In genomic region chr10:119538632-119539358, GRCh38 we compare ENCODE assay signal across 10 cellular contexts. TPM values are rescaled to one million over a fixed set of nuclear protein-coding genes. Genes with fewer than 3 reads are reported as not detected.
DNase-seq lines count a peak whose midpoint lies in the region; ATAC-seq, FAIRE-seq and TF ChIP-seq lines count a peak whose summit lies in the region.
"Had no signal": no experiment of that assay in that cellular context is flagged by ENCODE, and none has a peak within 500 bp of the region (broad histone marks: within the 10 kb centered on the region; RNA-seq: fewer than 3 reads in every experiment).

No MANE protein-coding gene starts in this region.

- H3K27ac Mint-ChIP-seq in T-helper 17 cell: peak overlapping the region; percentile 93

- H3K79me2 ChIP-seq in K562 (ENCODE audit: control insufficient read depth, insufficient read depth, low read length): peaks cover 78% of the 10 kb centered on the region
- peaks cover 73% of the 10 kb centered on the region for H3K79me2 ChIP-seq in smooth muscle cell (ENCODE audit: low read depth)

- DNase-seq in T-helper 17 cell: no peak
- peak; percentile 33 to 85 (median 56) for DNase-seq in K562 (ENCODE audit: extremely low read depth in 1 of 4, low spot score in 3 of 4)
- no peak for DNase-seq in smooth muscle cell (lab: John Stamatoyannopoulos, UW; ENCODE audit: unreplicated experiment)
- DNase-seq in adrenal gland: no peak
- DNase-seq in NCI-H1436 treated with DMSO at 0.1 percent for 48 hours (lab: John Stamatoyannopoulos, UW): no peak
- no peak for DNase-seq in head of caudate nucleus

- H2AFZ ChIP-seq in K562 (ENCODE audit: low read depth, low read length): no peak overlapping the region
- H2AFZ ChIP-seq in smooth muscle cell (ENCODE audit: low read depth): no peak overlapping the region

- no peak for ATAC-seq in T-helper 17 cell
- ATAC-seq in K562: peak; percentile 44
- no peak for ATAC-seq in HG03439 (IDR thresholded peaks at IDR 0.05; ENCODE audit: unreplicated experiment)

- POLR2A ChIA-PET in K562 (lab: Yijun Ruan, JAX): interaction anchor here (0.7 to 1.7 kb wide), 6 partner anchors 9 to 93 kb away, joined by 3 to 5 read pairs (median 5); no protein-coding TSS in a partner anchor

- TF ChIP-seq RAD21 in K562 (CRISPR knock-in tag; conservative IDR thresholded peaks at IDR 0.05 in 1 of 2, IDR thresholded peaks at IDR 0.05 in 1 of 2): peak; percentile 13 to 47; a peak in 3 of 4 replicates

- in situ Hi-C loops in K562 (cut with MboI): no loop called here

- peaks cover 59% of the 10 kb centered on the region for H3K4me1 Mint-ChIP-seq in T-helper 17 cell

- H3K4me2 ChIP-seq in K562 (ENCODE audit: insufficient read depth, low read length) (peak overlapping the region; percentile 63), smooth muscle cell (peak overlapping the region; percentile 99)

- TF ChIP-seq POLR2A in K562 (conservative IDR thresholded peaks at IDR 0.05) (no peak), adrenal gland (IDR thresholded peaks at IDR 0.05) (no peak)

- no peaks in the 10 kb centered on the region for H3K27me3 ChIP-seq in K562 (ENCODE audit: control insufficient read depth in 2 of 2, insufficient read depth in 2 of 2, low read length in 2 of 2)
- H3K27me3 ChIP-seq in smooth muscle cell (ENCODE audit: low read depth): no peaks in the 10 kb centered on the region
- H3K27me3 ChIP-seq in adrenal gland: no peaks in the 10 kb centered on the region

- peak; percentile 41; the same call in 1 of the 2 replicates for TF ChIP-seq CTCF in GM12875 (IDR thresholded peaks at IDR 0.05; ENCODE audit: borderline replicate concordance, insufficient read depth, low read depth, low read length)
- peak; percentile 21 to 37 (median 34); a peak in 4 of 6 replicates for TF ChIP-seq CTCF in K562 (IDR thresholded peaks at IDR 0.05 in 2 of 3, conservative IDR thresholded peaks at IDR 0.05 in 1 of 3; ENCODE audit: insufficient read depth in 2 of 3, low read depth in 1 of 3, low read length in 3 of 3)
- no peak for TF ChIP-seq CTCF in smooth muscle cell (IDR thresholded peaks at IDR 0.05; ENCODE audit: borderline replicate concordance, insufficient read depth, poor library complexity, severe bottlenecking)
- TF ChIP-seq CTCF in adrenal gland (IDR thresholded peaks at IDR 0.05): no peak

- peak; percentile 88 for FAIRE-seq in K562 (lab: Jason Lieb, UNC)

- TF ChIP-seq EP300 in K562 (IDR thresholded peaks at IDR 0.05; ENCODE audit: low read length): peak; percentile 27; the same call in 1 of the 2 replicates

- H3K9me3 ChIP-seq in T-helper 17 cell (ENCODE audit: control insufficient read depth, low read length, poor library complexity, severe bottlenecking) (no peaks in the 10 kb centered on the region), K562 (replicated peaks; ENCODE audit: control insufficient read depth, insufficient read depth, low read depth, low read length) (no peaks in the 10 kb centered on the region), smooth muscle cell (replicated peaks; ENCODE audit: low read depth) (no peaks in the 10 kb centered on the region), adrenal gland (replicated peaks in 1 of 3) (no peaks in the 10 kb centered on the region)

- H3K27ac ChIP-seq in K562 (ENCODE audit: extremely low read depth, low read depth, low read length): peak overlapping the region; percentile 53; the same call in 2 of the 3 replicates
- H3K27ac ChIP-seq in smooth muscle cell (ENCODE audit: low read depth): no peak overlapping the region
- no peak overlapping the region for H3K27ac ChIP-seq in adrenal gland
- H3K27ac ChIP-seq: HL-60, SK-N-MC had no signal

- peak overlapping the region; percentile 80 for H3K4me3 Mint-ChIP-seq in T-helper 17 cell

- H3F3A ChIP-seq in smooth muscle cell (ENCODE audit: low read depth): no peaks in the 10 kb centered on the region

- H3K9me1 ChIP-seq in K562 (ENCODE audit: control insufficient read depth, insufficient read depth, low read length): peaks cover 2% of the 10 kb centered on the region

- intact Hi-C loops in K562 (cut with micrococcal nuclease) (loop anchor here (2.0 kb wide), 1 partner anchor 18 kb away; no protein-coding TSS in a partner anchor), adrenal gland (cut with DNase I) (no loop called here), head of caudate nucleus (cut with DNase I) (no loop called here)

- CTCF ChIA-PET in K562 (lab: Yijun Ruan, JAX; ENCODE audit: low intra/inter-chr PET ratio): no interaction called here

- H3K36me3 Mint-ChIP-seq in T-helper 17 cell (ENCODE audit: low read depth): peaks cover 2% of the 10 kb centered on the region

- H3K36me3 ChIP-seq in K562 (ENCODE audit: control insufficient read depth, insufficient read depth, low read length) (peaks cover 19% of the 10 kb centered on the region; the same call in 1 of the 3 replicates), smooth muscle cell (ENCODE audit: low read depth) (no peaks in the 10 kb centered on the region), adrenal gland (replicated peaks in 1 of 2) (no peaks in the 10 kb centered on the region)

- 5% methylated on average over 9 of the region's 9 CpGs for WGBS in K562 (ENCODE audit: insufficient coverage, low coverage, missing lambda C conversion rate)
- 62% methylated on average over 9 of the region's 9 CpGs for WGBS in smooth muscle cell (ENCODE audit: low lambda C conversion rate)
- WGBS in adrenal gland, 4 donors: 58 to 84% (median 76%) methylated on average over 7 to 9 of the region's 9 CpGs

- H3K4me1 ChIP-seq in K562 (replicated peaks in 1 of 2; ENCODE audit: control insufficient read depth in 2 of 2, insufficient read depth in 2 of 2, low read length in 2 of 2) (peaks cover 20 to 57% of the 10 kb centered on the region in 2 experiments), smooth muscle cell (ENCODE audit: low read depth) (peaks cover 9% of the 10 kb centered on the region), adrenal gland (replicated peaks in 1 of 2) (peaks cover 8 to 10% of the 10 kb centered on the region in 2 donors)

- peak overlapping the region; percentile 23 for H3K4me3 ChIP-seq in GM12875 (ENCODE audit: low read depth, low read length)
- H3K4me3 ChIP-seq in K562: no peak overlapping the region; the same call in 1 of the 2 replicates
- H3K4me3 ChIP-seq in smooth muscle cell: no peak overlapping the region
- no peak overlapping the region for H3K4me3 ChIP-seq in adrenal gland
- H3K4me3 ChIP-seq: SK-N-MC had no signal

- BruUV-seq in K562 (replicated peaks; lab: Mats Ljungman, UMichigan): no TSS peak

- H4K20me1 ChIP-seq in K562 (replicated peaks; ENCODE audit: control insufficient read depth, insufficient read depth, low read length) (0 out of 2 replicates have a peak, but pooled peaks cover 5% of the 10 kb centered on the region), smooth muscle cell (ENCODE audit: low read depth) (peaks cover 49% of the 10 kb centered on the region)

- H3K9ac ChIP-seq in K562 (ENCODE audit: insufficient read depth in 1 of 2, low read depth in 2 of 2, low read length in 2 of 2) (peak overlapping the region; percentile 28 to 84; a peak in 3 of 4 replicates), smooth muscle cell (ENCODE audit: low read depth) (no peak overlapping the region)

- H3K27me3 Mint-ChIP-seq in T-helper 17 cell: no peaks in the 10 kb centered on the region

RNA-seq across cellular contexts. Expression of gene RGS10, which starts 3.7 kb away (rescaled TPM):
- 100 to 1,000 TPM in 1 of 2 donors, 10 to 100 TPM in 1; 64.7 to 135 TPM for total RNA-seq in T-helper 17 cell
- total RNA-seq in K562 (2011; cell fraction: chromatin; rRNA removed; ENCODE audit: low replicate concordance): 9.5 and 17.1 TPM in 2 replicates
- 9.5 and 11.8 TPM in 2 replicates for total RNA-seq in K562 (2011; cell fraction: nucleolus; rRNA removed)
- 15.0 and 25.7 TPM in 2 replicates for total RNA-seq in K562 (2011; cell fraction: nucleoplasm; rRNA removed)
- total RNA-seq in K562 (2014; rRNA removed): 47.6 and 61.8 TPM in 2 replicates
- total RNA-seq in K562 (2014; rRNA removed; fragmentation: Illumina TruSeq; extraction: Trizol): 67.5 and 76.1 TPM in 2 replicates
- 62.1 and 62.4 TPM in 2 replicates for total RNA-seq in K562 (2015; rRNA removed; fragmentation: Illumina TruSeq; extraction: Trizol)
- total RNA-seq in K562 (2021): 56.6 and 59.1 TPM in 2 replicates
- 89.3 and 123 TPM in 2 replicates for polyA plus RNA-seq in K562 (2011; rRNA removed)
- polyA plus RNA-seq in K562 (2011; cell fraction: cytosol; rRNA removed): 23.5 and 39.7 TPM in 2 replicates
- 17.6 and 25.4 TPM in 2 replicates for polyA plus RNA-seq in K562 (2011; cell fraction: nucleus; rRNA removed)
- 72.6 and 102 TPM in 2 replicates for polyA plus RNA-seq in K562 (2012)
- 81.1 and 91.4 TPM in 2 replicates for polyA plus RNA-seq in K562 (2014; fragmentation: Illumina TruSeq; extraction: Trizol)
- polyA plus RNA-seq in K562 (2014; fragmentation: Nextera tagmentation; extraction: Ambion mirVana): 10 to 100 TPM; 31.9 to 43.7 TPM
- polyA plus RNA-seq in K562 (2014; rRNA removed): 79.2 and 104 TPM in 2 replicates
- 48.6 and 52.8 TPM in 2 replicates for polyA minus RNA-seq in K562 (2011; rRNA and poly(A)+ RNA removed)
- 21.9 and 24.2 TPM in 2 replicates for polyA minus RNA-seq in K562 (2011; cell fraction: cytosol; rRNA and poly(A)+ RNA removed)
- polyA minus RNA-seq in K562 (2011; cell fraction: nucleus; rRNA and poly(A)+ RNA removed): 4.6 and 9.9 TPM in 2 replicates
- total RNA-seq in smooth muscle cell: 72.5 and 81.1 TPM in 2 replicates
- 31.6 and 40.2 TPM in 2 replicates for polyA plus RNA-seq in smooth muscle cell
- 10 to 100 TPM in 7 of 8 donors, 1 to 10 TPM in 1; 9.7 to 28.1 (median 15.7) TPM for total RNA-seq in adrenal gland
- polyA plus RNA-seq in adrenal gland: 10 to 100 TPM; 12.4 to 26.0 (median 19.8) TPM

RNA-seq across cellular contexts. Expression of gene TIAL1, which starts 58.0 kb away (rescaled TPM):
- 100 to 1,000 TPM; 169 to 172 TPM for total RNA-seq in T-helper 17 cell
- total RNA-seq in K562 (2011; cell fraction: chromatin; rRNA removed; ENCODE audit: low replicate concordance): 198 and 514 TPM in 2 replicates
- 93.2 and 115 TPM in 2 replicates for total RNA-seq in K562 (2011; cell fraction: nucleolus; rRNA removed)
- total RNA-seq in K562 (2011; cell fraction: nucleoplasm; rRNA removed): 178 and 179 TPM in 2 replicates
- total RNA-seq in K562 (2014; rRNA removed): 26.0 and 34.0 TPM in 2 replicates
- total RNA-seq in K562 (2014; rRNA removed; fragmentation: Illumina TruSeq; extraction: Trizol): 53.6 and 58.2 TPM in 2 replicates
- 44.0 and 45.3 TPM in 2 replicates for total RNA-seq in K562 (2015; rRNA removed; fragmentation: Illumina TruSeq; extraction: Trizol)
- total RNA-seq in K562 (2021): 119 and 126 TPM in 2 replicates
- 113 and 116 TPM in 2 replicates for polyA plus RNA-seq in K562 (2011; rRNA removed)
- polyA plus RNA-seq in K562 (2011; cell fraction: cytosol; rRNA removed): 19.5 and 43.1 TPM in 2 replicates
- 192 and 336 TPM in 2 replicates for polyA plus RNA-seq in K562 (2011; cell fraction: nucleus; rRNA removed)
- polyA plus RNA-seq in K562 (2012): 74.9 and 83.6 TPM in 2 replicates
- polyA plus RNA-seq in K562 (2014; fragmentation: Illumina TruSeq; extraction: Trizol): 101 and 112 TPM in 2 replicates
- 10 to 100 TPM; 22.5 to 30.8 TPM for polyA plus RNA-seq in K562 (2014; fragmentation: Nextera tagmentation; extraction: Ambion mirVana)
- polyA plus RNA-seq in K562 (2014; rRNA removed): 89.3 and 98.7 TPM in 2 replicates
- polyA minus RNA-seq in K562 (2011; rRNA and poly(A)+ RNA removed): 85.9 and 92.3 TPM in 2 replicates
- polyA minus RNA-seq in K562 (2011; cell fraction: cytosol; rRNA and poly(A)+ RNA removed): 30.6 and 32.8 TPM in 2 replicates
- 52.5 and 99.1 TPM in 2 replicates for polyA minus RNA-seq in K562 (2011; cell fraction: nucleus; rRNA and poly(A)+ RNA removed)
- total RNA-seq in smooth muscle cell: 117 and 118 TPM in 2 replicates
- polyA plus RNA-seq in smooth muscle cell: 40.0 and 53.6 TPM in 2 replicates
- total RNA-seq in adrenal gland: 10 to 100 TPM; 30.7 to 99.8 (median 76.9) TPM
- polyA plus RNA-seq in adrenal gland: 10 to 100 TPM; 45.4 to 92.6 (median 47.8) TPM

Comparison
In these comparisons a context has a peak if more than half of its experiments do, and no peak if none do; other contexts are left out.
1. CTCF ChIP-seq: peak in GM12875 (single experiment) and K562 (3 of 3); none in smooth muscle cell (single experiment) and adrenal gland (0 of 6).
2. DNase-seq: peak in K562 (4 of 4); none in T-helper 17 cell (0 of 3), smooth muscle cell (single experiment), adrenal gland (0 of 7), NCI-H1436 treated with DMSO at 0.1 percent for 48 hours (single experiment) and head of caudate nucleus (0 of 42).